1 cellular context compared by ENCODE assay signal in genomic region chr12:62761658-62762057, GRCh38.
TF ChIP-seq lines count a peak whose summit lies in the region.

No MANE protein-coding gene starts in this region.

TF ChIP-seq in K562, 482 proteins besides CTCF, POLR2A, EP300 and RAD21:
- TF ChIP-seq TAF15 (IDR thresholded peaks at IDR 0.05; ENCODE audit: low read depth, low read length) = no peak
- TF ChIP-seq SNRNP70 (optimal IDR thresholded peaks at IDR 0.05; ENCODE audit: low read depth, low read length) = no peak
- peak; percentile 32; the same call in 1 of the 2 replicates for TF ChIP-seq NFE2 (IDR thresholded peaks at IDR 0.05; ENCODE audit: low read depth)
- no peak for TF ChIP-seq PKNOX1 (IDR thresholded peaks at IDR 0.05)
- TF ChIP-seq FOS (IDR thresholded peaks at IDR 0.05; ENCODE audit: extremely low read depth, insufficient read length) = no peak
- no peak for TF ChIP-seq SMAD3 (CRISPR knock-in tag; conservative IDR thresholded peaks at IDR 0.05)
- no peak for TF ChIP-seq EWSR1 (IDR thresholded peaks at IDR 0.05; ENCODE audit: borderline replicate concordance, low read depth, partially characterized antibody)
- TF ChIP-seq TGIF2 (CRISPR knock-in tag; IDR thresholded peaks at IDR 0.05) = no peak
TF ChIP-seq in K562: peak in this region for 1.
